ENCODE assay signal across 1 cellular context in the genomic region with DNA sequence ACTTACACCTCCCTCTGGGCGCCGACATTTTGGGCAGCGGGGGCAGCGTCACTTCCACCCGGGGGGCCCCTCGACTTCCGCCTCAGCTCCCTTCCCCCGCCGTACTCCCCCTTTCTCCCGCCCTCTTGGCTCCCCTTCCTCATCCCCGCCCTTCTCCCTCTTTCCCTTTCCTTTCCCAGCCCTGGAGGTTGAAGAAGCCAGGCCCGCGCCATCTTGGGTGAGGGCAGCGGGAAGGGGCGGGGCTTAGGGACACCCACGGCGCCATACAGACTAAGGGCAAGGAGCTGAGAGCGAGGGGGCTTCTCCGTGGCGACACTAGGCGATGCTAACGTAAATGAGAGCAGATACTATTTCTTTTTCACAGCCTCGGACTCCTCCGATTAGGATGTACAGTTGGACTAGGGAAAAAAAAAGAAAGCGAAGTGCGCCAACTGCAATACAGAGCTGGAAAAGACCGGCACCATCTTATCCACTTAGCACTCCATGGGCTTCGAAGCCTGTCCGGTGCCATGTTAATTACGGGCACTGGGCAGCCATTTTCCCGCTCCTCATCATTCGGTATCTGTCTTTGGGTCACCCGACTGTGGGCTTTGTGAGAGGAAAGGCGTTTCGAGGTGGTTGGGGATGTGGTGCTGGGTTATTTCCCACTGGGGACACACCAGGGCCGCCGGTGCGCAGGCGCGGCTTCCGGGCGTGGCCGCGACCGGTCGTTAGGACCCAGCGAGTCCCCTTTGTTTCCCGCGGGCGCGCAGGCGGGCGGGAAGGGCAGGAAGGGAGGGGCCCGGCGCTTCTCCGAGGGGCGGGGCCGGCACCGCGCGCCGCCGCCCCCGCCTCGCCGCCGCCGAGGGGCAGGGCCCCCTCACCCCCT.
A peak's percentile ranks its signal among the peaks of the same experiment; 100 is the strongest.
TF ChIP-seq lines count a peak whose summit lies in the region.

A gene with protein sequence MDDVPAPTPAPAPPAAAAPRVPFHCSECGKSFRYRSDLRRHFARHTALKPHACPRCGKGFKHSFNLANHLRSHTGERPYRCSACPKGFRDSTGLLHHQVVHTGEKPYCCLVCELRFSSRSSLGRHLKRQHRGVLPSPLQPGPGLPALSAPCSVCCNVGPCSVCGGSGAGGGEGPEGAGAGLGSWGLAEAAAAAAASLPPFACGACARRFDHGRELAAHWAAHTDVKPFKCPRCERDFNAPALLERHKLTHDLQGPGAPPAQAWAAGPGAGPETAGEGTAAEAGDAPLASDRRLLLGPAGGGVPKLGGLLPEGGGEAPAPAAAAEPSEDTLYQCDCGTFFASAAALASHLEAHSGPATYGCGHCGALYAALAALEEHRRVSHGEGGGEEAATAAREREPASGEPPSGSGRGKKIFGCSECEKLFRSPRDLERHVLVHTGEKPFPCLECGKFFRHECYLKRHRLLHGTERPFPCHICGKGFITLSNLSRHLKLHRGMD (minus strand): TSS at position 50 of the 868 bp plus-strand sequence. CDS start 1,652 bp downstream, outside the sequence.
A gene with protein sequence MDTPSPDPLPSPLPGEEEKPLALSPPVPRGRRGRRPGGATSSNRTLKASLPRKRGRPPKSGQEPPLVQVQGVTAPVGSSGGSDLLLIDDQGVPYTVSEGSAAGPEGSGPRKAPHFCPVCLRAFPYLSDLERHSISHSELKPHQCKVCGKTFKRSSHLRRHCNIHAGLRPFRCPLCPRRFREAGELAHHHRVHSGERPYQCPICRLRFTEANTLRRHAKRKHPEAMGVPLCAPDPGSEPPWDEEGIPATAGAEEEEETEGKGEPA (plus strand): TSS at position 821 of the 868 bp plus-strand sequence. CDS start 1,825 bp downstream, outside the sequence.

TF ChIP-seq in A549, 52 proteins besides CTCF, POLR2A, EP300 and RAD21 (continued from another document):
- TF ChIP-seq, protein P1, sequence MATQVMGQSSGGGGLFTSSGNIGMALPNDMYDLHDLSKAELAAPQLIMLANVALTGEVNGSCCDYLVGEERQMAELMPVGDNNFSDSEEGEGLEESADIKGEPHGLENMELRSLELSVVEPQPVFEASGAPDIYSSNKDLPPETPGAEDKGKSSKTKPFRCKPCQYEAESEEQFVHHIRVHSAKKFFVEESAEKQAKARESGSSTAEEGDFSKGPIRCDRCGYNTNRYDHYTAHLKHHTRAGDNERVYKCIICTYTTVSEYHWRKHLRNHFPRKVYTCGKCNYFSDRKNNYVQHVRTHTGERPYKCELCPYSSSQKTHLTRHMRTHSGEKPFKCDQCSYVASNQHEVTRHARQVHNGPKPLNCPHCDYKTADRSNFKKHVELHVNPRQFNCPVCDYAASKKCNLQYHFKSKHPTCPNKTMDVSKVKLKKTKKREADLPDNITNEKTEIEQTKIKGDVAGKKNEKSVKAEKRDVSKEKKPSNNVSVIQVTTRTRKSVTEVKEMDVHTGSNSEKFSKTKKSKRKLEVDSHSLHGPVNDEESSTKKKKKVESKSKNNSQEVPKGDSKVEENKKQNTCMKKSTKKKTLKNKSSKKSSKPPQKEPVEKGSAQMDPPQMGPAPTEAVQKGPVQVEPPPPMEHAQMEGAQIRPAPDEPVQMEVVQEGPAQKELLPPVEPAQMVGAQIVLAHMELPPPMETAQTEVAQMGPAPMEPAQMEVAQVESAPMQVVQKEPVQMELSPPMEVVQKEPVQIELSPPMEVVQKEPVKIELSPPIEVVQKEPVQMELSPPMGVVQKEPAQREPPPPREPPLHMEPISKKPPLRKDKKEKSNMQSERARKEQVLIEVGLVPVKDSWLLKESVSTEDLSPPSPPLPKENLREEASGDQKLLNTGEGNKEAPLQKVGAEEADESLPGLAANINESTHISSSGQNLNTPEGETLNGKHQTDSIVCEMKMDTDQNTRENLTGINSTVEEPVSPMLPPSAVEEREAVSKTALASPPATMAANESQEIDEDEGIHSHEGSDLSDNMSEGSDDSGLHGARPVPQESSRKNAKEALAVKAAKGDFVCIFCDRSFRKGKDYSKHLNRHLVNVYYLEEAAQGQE (IDR thresholded peaks at IDR 0.05) = no peak
- TF ChIP-seq RARB (CRISPR knock-in tag; IDR thresholded peaks at IDR 0.05) = peak; percentile 78; the same call in 1 of the 2 replicates
- TF ChIP-seq, protein P2, sequence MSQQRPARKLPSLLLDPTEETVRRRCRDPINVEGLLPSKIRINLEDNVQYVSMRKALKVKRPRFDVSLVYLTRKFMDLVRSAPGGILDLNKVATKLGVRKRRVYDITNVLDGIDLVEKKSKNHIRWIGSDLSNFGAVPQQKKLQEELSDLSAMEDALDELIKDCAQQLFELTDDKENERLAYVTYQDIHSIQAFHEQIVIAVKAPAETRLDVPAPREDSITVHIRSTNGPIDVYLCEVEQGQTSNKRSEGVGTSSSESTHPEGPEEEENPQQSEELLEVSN (IDR thresholded peaks at IDR 0.05; ENCODE audit: borderline replicate concordance, low read depth) = peak; percentile 73
- 0 out of 2 replicates have a peak, but pooled peaks have one; percentile 9 for TF ChIP-seq EHF (CRISPR knock-in tag; IDR thresholded peaks at IDR 0.05)
- TF ChIP-seq, protein P3, sequence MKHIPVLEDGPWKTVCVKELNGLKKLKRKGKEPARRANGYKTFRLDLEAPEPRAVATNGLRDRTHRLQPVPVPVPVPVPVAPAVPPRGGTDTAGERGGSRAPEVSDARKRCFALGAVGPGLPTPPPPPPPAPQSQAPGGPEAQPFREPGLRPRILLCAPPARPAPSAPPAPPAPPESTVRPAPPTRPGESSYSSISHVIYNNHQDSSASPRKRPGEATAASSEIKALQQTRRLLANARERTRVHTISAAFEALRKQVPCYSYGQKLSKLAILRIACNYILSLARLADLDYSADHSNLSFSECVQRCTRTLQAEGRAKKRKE (CRISPR knock-in tag; IDR thresholded peaks at IDR 0.05; ENCODE audit: low read depth) = no peak
- TF ChIP-seq, protein P4, sequence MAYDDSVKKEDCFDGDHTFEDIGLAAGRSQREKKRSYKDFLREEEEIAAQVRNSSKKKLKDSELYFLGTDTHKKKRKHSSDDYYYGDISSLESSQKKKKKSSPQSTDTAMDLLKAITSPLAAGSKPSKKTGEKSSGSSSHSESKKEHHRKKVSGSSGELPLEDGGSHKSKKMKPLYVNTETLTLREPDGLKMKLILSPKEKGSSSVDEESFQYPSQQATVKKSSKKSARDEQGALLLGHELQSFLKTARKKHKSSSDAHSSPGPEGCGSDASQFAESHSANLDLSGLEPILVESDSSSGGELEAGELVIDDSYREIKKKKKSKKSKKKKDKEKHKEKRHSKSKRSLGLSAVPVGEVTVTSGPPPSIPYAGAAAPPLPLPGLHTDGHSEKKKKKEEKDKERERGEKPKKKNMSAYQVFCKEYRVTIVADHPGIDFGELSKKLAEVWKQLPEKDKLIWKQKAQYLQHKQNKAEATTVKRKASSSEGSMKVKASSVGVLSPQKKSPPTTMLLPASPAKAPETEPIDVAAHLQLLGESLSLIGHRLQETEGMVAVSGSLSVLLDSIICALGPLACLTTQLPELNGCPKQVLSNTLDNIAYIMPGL (CRISPR knock-in tag; IDR thresholded peaks at IDR 0.05; ENCODE audit: borderline replicate concordance) = no peak
- TF ChIP-seq, protein P5, sequence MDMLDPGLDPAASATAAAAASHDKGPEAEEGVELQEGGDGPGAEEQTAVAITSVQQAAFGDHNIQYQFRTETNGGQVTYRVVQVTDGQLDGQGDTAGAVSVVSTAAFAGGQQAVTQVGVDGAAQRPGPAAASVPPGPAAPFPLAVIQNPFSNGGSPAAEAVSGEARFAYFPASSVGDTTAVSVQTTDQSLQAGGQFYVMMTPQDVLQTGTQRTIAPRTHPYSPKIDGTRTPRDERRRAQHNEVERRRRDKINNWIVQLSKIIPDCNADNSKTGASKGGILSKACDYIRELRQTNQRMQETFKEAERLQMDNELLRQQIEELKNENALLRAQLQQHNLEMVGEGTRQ (IDR thresholded peaks at IDR 0.05) = no peak
- peak; percentile 26 for TF ChIP-seq GATA3 (IDR thresholded peaks at IDR 0.05; ENCODE audit: borderline replicate concordance)
- peak; percentile 77; the same call in 1 of the 2 replicates for TF ChIP-seq HOXB13 (CRISPR knock-in tag; IDR thresholded peaks at IDR 0.05; ENCODE audit: low read depth)
- TF ChIP-seq JUN (IDR thresholded peaks at IDR 0.05) = peak; percentile 65 to 88; a peak in 4 of 5 replicates
- no peak for TF ChIP-seq CBX2 (IDR thresholded peaks at IDR 0.05; ENCODE audit: borderline replicate concordance, low read depth)
- no peak for TF ChIP-seq CHD4 (IDR thresholded peaks at IDR 0.05; ENCODE audit: borderline replicate concordance)
